Comparison of ENCODE assay signal across 23 cellular contexts in the genomic region with DNA sequence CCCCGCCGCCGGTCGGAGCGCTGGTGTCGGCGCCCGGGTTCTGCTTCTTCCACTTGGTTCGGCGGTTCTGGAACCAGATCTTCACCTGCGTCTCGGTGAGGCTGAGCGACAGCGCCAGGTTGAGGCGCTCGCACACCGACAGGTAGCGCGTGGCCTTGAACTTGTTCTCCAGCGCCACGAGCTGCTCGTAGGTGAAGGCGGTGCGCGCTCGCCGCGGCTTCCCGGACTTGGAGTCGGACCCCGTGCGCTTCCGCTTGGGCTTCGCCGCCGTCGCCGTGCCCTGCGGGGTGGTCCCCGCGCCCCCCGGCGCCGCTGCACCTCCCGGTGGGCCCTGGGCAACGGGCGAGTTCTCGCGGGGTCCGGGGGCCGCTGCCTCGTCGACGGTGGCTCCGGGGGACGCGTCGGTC. TPM values are rescaled to one million over a fixed set of nuclear protein-coding genes. Genes with fewer than 3 reads are reported as not detected.
DNase-seq lines count a peak whose midpoint lies in the region; ATAC-seq, FAIRE-seq and TF ChIP-seq lines count a peak whose summit lies in the region.
"Had no signal": no experiment of that assay in that cellular context is flagged by ENCODE, and none has a peak within 500 bp of the region (broad histone marks: within the 10 kb centered on the region; RNA-seq: fewer than 3 reads in every experiment).

No MANE protein-coding gene starts in this region.

- FAIRE-seq in endothelial cell of umbilical vein (lab: Jason Lieb, UNC), result no peak

- H2AFZ ChIP-seq in endothelial cell of umbilical vein (ENCODE audit: low read depth, low read length), result no peak overlapping the region
- no peak overlapping the region for H2AFZ ChIP-seq in PC-9

- DNase-seq in breast epithelium (ENCODE audit: low spot score in 2 of 2) (peak in 1 of 2 donors; percentile 38), MCF 10A (ENCODE audit: unreplicated experiment) (no peak), endothelial cell of umbilical vein (ENCODE audit: low read depth, low spot score) (no peak), stomach (peak; percentile 18), PC-9 (no peak), NCI-H446 (lab: John Stamatoyannopoulos, UW) (no peak)
- DNase-seq: activated CD8-positive, alpha-beta T cell treated with anti-CD3 and anti-CD28 coated beads, Interleukin-2, amount 10 ng/mL, durations not matched to agents 7 days and 5 days; COR-L47; NCI-H1417; NCI-H526 treated with DMSO at 0.1 percent for 48 hours; nucleus accumbens; PC-3 had no signal

- no peaks in the 10 kb centered on the region for H3K9me1 ChIP-seq in endothelial cell of umbilical vein (replicated peaks; ENCODE audit: control insufficient read depth, extremely low read depth, insufficient read depth, low read length)

- H3K27ac Mint-ChIP-seq in MCF 10A (ENCODE audit: low read depth, unreplicated experiment), result no peak overlapping the region
- H3K27ac Mint-ChIP-seq: activated CD8-positive, alpha-beta T cell treated with anti-CD3 and anti-CD28 coated beads, Interleukin-2, amount 10 ng/mL, durations not matched to agents 7 days and 5 days; stimulated activated memory B cell treated with anti-CD40 and anti-IgM and Interleukin-4, amounts not matched to agents 10 μg/mL and 1 μg/mL and 100 μg/mL, for 72 hours; WTC11 had no signal

- H3K4me3 ChIP-seq in breast epithelium (peak overlapping the region in 2 of 3 donors; percentile 17 to 52), HUES6 (ENCODE audit: low read depth, low read length) (peak overlapping the region; percentile 45), endothelial cell of umbilical vein (replicated peaks in 1 of 3; ENCODE audit: insufficient read depth in 1 of 3, low read depth in 1 of 3, low read length in 3 of 3) (no peak overlapping the region), stomach (peak overlapping the region in 2 of 4 donors; percentile 2 to 32), PC-9 (no peak overlapping the region)

- no TSS peak for BruUV-seq in MCF 10A (replicated peaks; lab: Mats Ljungman, UMichigan)
- BruUV-seq in endothelial cell of umbilical vein (replicated peaks; lab: Mats Ljungman, UMichigan), result no TSS peak
- BruUV-seq in PC-9 (replicated peaks; lab: Mats Ljungman, UMichigan), result no TSS peak

- dilution Hi-C loops in endothelial cell of umbilical vein (cut with MboI; ENCODE audit: extremely low pct_ligation_motif_present, low sequenced_read_pairs), result no loop called here

- POLR2A ChIA-PET in MCF 10A (lab: Yijun Ruan, JAX), result no interaction called here
- POLR2A ChIA-PET in endothelial cell of umbilical vein (lab: Charles Lee), result no interaction called here
- POLR2A ChIA-PET in PC-9 (lab: Charles Lee; ENCODE audit: unreplicated experiment), result no interaction called here

- TF ChIP-seq CTCF in breast epithelium (IDR thresholded peaks at IDR 0.05), result no peak
- no peak for TF ChIP-seq CTCF in MCF 10A (IDR thresholded peaks at IDR 0.05; ENCODE audit: unreplicated experiment)
- no peak for TF ChIP-seq CTCF in endothelial cell of umbilical vein (IDR thresholded peaks at IDR 0.05; ENCODE audit: extremely low read depth in 1 of 2, insufficient read depth in 1 of 2, low read depth in 1 of 2, low read length in 2 of 2)
- no peak for TF ChIP-seq CTCF in stomach (IDR thresholded peaks at IDR 0.05)
- no peak for TF ChIP-seq CTCF in PC-9 (conservative IDR thresholded peaks at IDR 0.05)

- no peaks in the 10 kb centered on the region for H4K20me1 ChIP-seq in endothelial cell of umbilical vein (replicated peaks; ENCODE audit: control insufficient read depth, extremely low read depth, insufficient read depth, low read length)
- H4K20me1 ChIP-seq in PC-9 (ENCODE audit: insufficient read depth), result no peaks in the 10 kb centered on the region

- H3K36me3 ChIP-seq in breast epithelium (no peaks in the 10 kb centered on the region), HUES6 (ENCODE audit: control insufficient read depth, insufficient read depth, low read length) (no peaks in the 10 kb centered on the region), endothelial cell of umbilical vein (ENCODE audit: control insufficient read depth in 2 of 2, extremely low read depth in 1 of 2, insufficient read depth in 2 of 2, low read length in 2 of 2) (no peaks in the 10 kb centered on the region), stomach (no peaks in the 10 kb centered on the region), PC-9 (ENCODE audit: low read depth) (no peaks in the 10 kb centered on the region)
- H3K36me3 ChIP-seq: ascending aorta, right atrium auricular region, tibial nerve had no signal

- H3K36me3 Mint-ChIP-seq in MCF 10A (ENCODE audit: insufficient read depth, unreplicated experiment), result peaks cover 4% of the 10 kb centered on the region
- H3K36me3 Mint-ChIP-seq: stimulated activated memory B cell treated with anti-CD40 and anti-IgM and Interleukin-4, amounts not matched to agents 10 μg/mL and 1 μg/mL and 100 μg/mL, for 72 hours had no signal

- TF ChIP-seq POLR2A in breast epithelium (IDR thresholded peaks at IDR 0.05) (no peak), endothelial cell of umbilical vein (IDR thresholded peaks at IDR 0.05; ENCODE audit: low read depth, low read length) (no peak), stomach (IDR thresholded peaks at IDR 0.05) (no peak)

- ATAC-seq in GM19395 (IDR thresholded peaks at IDR 0.05; ENCODE audit: unreplicated experiment), result no peak
- ATAC-seq: activated CD8-positive, alpha-beta T cell treated with anti-CD3 and anti-CD28 coated beads, Interleukin-2, amount 10 ng/mL, durations not matched to agents 7 days and 5 days; PC-3; stimulated activated memory B cell treated with anti-CD40 and anti-IgM and Interleukin-4, amounts not matched to agents 10 μg/mL and 1 μg/mL and 100 μg/mL, for 72 hours; WTC11 had no signal

- CTCF ChIA-PET in MCF 10A (lab: Yijun Ruan, JAX), result interaction anchor here (0.7 kb wide), 1 partner anchor 260 kb away, joined by 3 read pairs; no protein-coding TSS in a partner anchor
- CTCF ChIA-PET in endothelial cell of umbilical vein (lab: Charles Lee), result no interaction called here
- CTCF ChIA-PET in PC-9 (lab: Charles Lee), result no interaction called here

- H3K9me3 ChIP-seq in breast epithelium (peaks cover 0 to 6% of the 10 kb centered on the region in 2 donors), HUES6 (ENCODE audit: control insufficient read depth, insufficient read depth, low read depth, low read length) (peaks cover 8% of the 10 kb centered on the region), endothelial cell of umbilical vein (replicated peaks; ENCODE audit: control insufficient read depth, insufficient read depth, low read length) (peaks cover 2% of the 10 kb centered on the region), stomach (peaks cover 0 to 8% (median 4%) of the 10 kb centered on the region in 4 donors), PC-9 (ENCODE audit: insufficient read depth, low read depth) (no peaks in the 10 kb centered on the region)
- H3K9me3 ChIP-seq: ascending aorta, right atrium auricular region had no signal

- H3K9me2 ChIP-seq in PC-9 (ENCODE audit: insufficient read depth), result no peaks in the 10 kb centered on the region

- H3F3A ChIP-seq in PC-9 (ENCODE audit: insufficient read depth, low read depth), result no peaks in the 10 kb centered on the region

- 4 to 20% (median 9%) methylated on average over 11 to 58 of the region's 58 CpGs for WGBS in stomach, 5 donors

- H3K27me3 ChIP-seq in breast epithelium, result peaks cover 0 to 92% of the 10 kb centered on the region in 2 donors
- peaks cover 96% of the 10 kb centered on the region for H3K27me3 ChIP-seq in HUES6 (ENCODE audit: control insufficient read depth, insufficient read depth, low read length)
- H3K27me3 ChIP-seq in endothelial cell of umbilical vein (ENCODE audit: control insufficient read depth in 2 of 2, insufficient read depth in 2 of 2, low read length in 2 of 2), result peaks cover 43 to 67% of the 10 kb centered on the region in 2 experiments
- H3K27me3 ChIP-seq in stomach, result peaks cover 68 to 91% (median 83%) of the 10 kb centered on the region in 3 donors
- H3K27me3 ChIP-seq in PC-9 (ENCODE audit: insufficient read depth, low read depth), result peaks cover 35% of the 10 kb centered on the region

- H3K9me3 Mint-ChIP-seq in MCF 10A (ENCODE audit: unreplicated experiment), result no peaks in the 10 kb centered on the region
- H3K9me3 Mint-ChIP-seq: WTC11 had no signal

- H3K79me2 ChIP-seq in endothelial cell of umbilical vein (ENCODE audit: control insufficient read depth, insufficient read depth, low read length) (no peaks in the 10 kb centered on the region), PC-9 (ENCODE audit: low read depth) (no peaks in the 10 kb centered on the region)

- H3K4me3 Mint-ChIP-seq in MCF 10A (ENCODE audit: unreplicated experiment), result no peak overlapping the region

- no peak for TF ChIP-seq EP300 in stomach (IDR thresholded peaks at IDR 0.05)

- no peaks in the 10 kb centered on the region for H3K4me1 Mint-ChIP-seq in MCF 10A (ENCODE audit: insufficient read depth, unreplicated experiment)
- H3K4me1 Mint-ChIP-seq: stimulated activated memory B cell treated with anti-CD40 and anti-IgM and Interleukin-4, amounts not matched to agents 10 μg/mL and 1 μg/mL and 100 μg/mL, for 72 hours had no signal

- H3K4me2 ChIP-seq in endothelial cell of umbilical vein (ENCODE audit: insufficient read depth, low read length) (no peak overlapping the region), PC-9 (no peak overlapping the region)

- H3K9ac ChIP-seq in HUES6 (ENCODE audit: low read length) (no peak overlapping the region), endothelial cell of umbilical vein (replicated peaks; ENCODE audit: extremely low read depth, insufficient read depth, low read length) (no peak overlapping the region)

- no peak overlapping the region for H3K27ac ChIP-seq in breast epithelium
- H3K27ac ChIP-seq in HUES6 (ENCODE audit: low read depth, low read length), result no peak overlapping the region
- H3K27ac ChIP-seq in endothelial cell of umbilical vein (ENCODE audit: insufficient read depth, low read depth, low read length), result no peak overlapping the region
- H3K27ac ChIP-seq in stomach, result no peak overlapping the region
- no peak overlapping the region for H3K27ac ChIP-seq in PC-9
- H3K27ac ChIP-seq: ascending aorta, right atrium auricular region, tibial nerve had no signal

- H3K4me1 ChIP-seq in breast epithelium (no peaks in the 10 kb centered on the region), HUES6 (ENCODE audit: control insufficient read depth, insufficient read depth, low read length) (no peaks in the 10 kb centered on the region), endothelial cell of umbilical vein (ENCODE audit: control insufficient read depth, extremely low read depth, insufficient read depth, low read length) (no peaks in the 10 kb centered on the region), stomach (peaks cover 17 to 66% (median 40%) of the 10 kb centered on the region in 4 donors), PC-9 (replicated peaks; ENCODE audit: insufficient read depth) (no peaks in the 10 kb centered on the region)

- peaks cover 2% of the 10 kb centered on the region for H3K27me3 Mint-ChIP-seq in MCF 10A (ENCODE audit: insufficient read depth, unreplicated experiment)

- intact Hi-C loops in breast epithelium (cut with DNase I; ENCODE audit: low total_unique reads), result no loop called here
- intact Hi-C loops in MCF 10A (cut with micrococcal nuclease), result no loop called here
- intact Hi-C loops in endothelial cell of umbilical vein (cut with micrococcal nuclease), result no loop called here
- intact Hi-C loops in stomach (cut with DNase I; ENCODE audit: low total_unique reads), result no loop called here
- intact Hi-C loops in PC-9 (cut with micrococcal nuclease; ENCODE audit: unreplicated experiment), result no loop called here

RNA-seq across cellular contexts. Expression of gene NKX1-1, which starts 3.1 kb away (rescaled TPM):
- not detected for total RNA-seq in breast epithelium
- not detected in 2 replicates for total RNA-seq in MCF 10A (2022)
- not detected in 2 replicates for total RNA-seq in endothelial cell of umbilical vein
- not detected in 2 replicates for polyA plus RNA-seq in endothelial cell of umbilical vein
- polyA plus RNA-seq in endothelial cell of umbilical vein (2011; cell fraction: cytosol; rRNA removed), result not detected in 2 replicates
- polyA plus RNA-seq in endothelial cell of umbilical vein (2011; cell fraction: nucleus; rRNA removed), result not detected in 2 replicates
- not detected in 2 replicates for polyA plus RNA-seq in endothelial cell of umbilical vein (2012)
- polyA minus RNA-seq in endothelial cell of umbilical vein, result not detected in 2 replicates
- not detected for polyA minus RNA-seq in endothelial cell of umbilical vein (2011; cell fraction: cytosol; rRNA and poly(A)+ RNA removed)
- not detected in 2 replicates for polyA minus RNA-seq in endothelial cell of umbilical vein (2011; cell fraction: nucleus; rRNA and poly(A)+ RNA removed)
- total RNA-seq in stomach, result not detected
- polyA plus RNA-seq in stomach, result not detected
- total RNA-seq in PC-9 (2021), result not detected in 2 replicates
- total RNA-seq: activated CD8-positive, alpha-beta T cell treated with anti-CD3 and anti-CD28 coated beads, Interleukin-2, amount 10 ng/mL, durations not matched to agents 7 days and 5 days; ascending aorta; cerebellum; lung microvascular endothelial cell; PC-3; right atrium auricular region; SK-MEL-5; T-helper 2 cell treated with Interferon-gamma antibody and Interleukin-4, amounts not matched to agents 100 ng/mL and 5 ng/mL, for 36 hours; tibial nerve; WTC11 had no signal

RNA-seq across cellular contexts. Expression of gene UVSSA, which starts 56.2 kb away (rescaled TPM):
- total RNA-seq in breast epithelium (10 to 100 TPM; 13.9 to 22.9 (median 14.3) TPM), MCF 10A (2022) (41.1 and 43.6 TPM in 2 replicates), endothelial cell of umbilical vein (14.9 and 16.4 TPM in 2 replicates), stomach (100 to 1,000 TPM in 1 of 5 donors, 10 to 100 TPM in 4; 15.1 to 103 (median 53.9) TPM), PC-9 (2021) (24.3 and 38.7 TPM in 2 replicates)
- polyA plus RNA-seq in endothelial cell of umbilical vein (7.1 and 8.1 TPM in 2 replicates), stomach (1 to 10 TPM; 4.1 to 7.0 (median 5.2) TPM)
- 2.5 and 3.6 TPM in 2 replicates for polyA plus RNA-seq in endothelial cell of umbilical vein (2011; cell fraction: cytosol; rRNA removed)
- polyA plus RNA-seq in endothelial cell of umbilical vein (2011; cell fraction: nucleus; rRNA removed), result 34.2 and 37.8 TPM in 2 replicates
- polyA plus RNA-seq in endothelial cell of umbilical vein (2012), result 4.1 and 4.2 TPM in 2 replicates
- 7.7 and 7.9 TPM in 2 replicates for polyA minus RNA-seq in endothelial cell of umbilical vein
- 3.7 TPM for polyA minus RNA-seq in endothelial cell of umbilical vein (2011; cell fraction: cytosol; rRNA and poly(A)+ RNA removed)
- 11.8 and 15.1 TPM in 2 replicates for polyA minus RNA-seq in endothelial cell of umbilical vein (2011; cell fraction: nucleus; rRNA and poly(A)+ RNA removed)

Comparison
In these comparisons a context has a peak if more than half of its experiments do, and no peak if none do; other contexts are left out.
1. H3K4me3 ChIP-seq: peak in breast epithelium (2 of 3) and HUES6 (single experiment); none in endothelial cell of umbilical vein (0 of 3) and PC-9 (single experiment).